8 cellular contexts compared by ENCODE assay signal in the genomic region with DNA sequence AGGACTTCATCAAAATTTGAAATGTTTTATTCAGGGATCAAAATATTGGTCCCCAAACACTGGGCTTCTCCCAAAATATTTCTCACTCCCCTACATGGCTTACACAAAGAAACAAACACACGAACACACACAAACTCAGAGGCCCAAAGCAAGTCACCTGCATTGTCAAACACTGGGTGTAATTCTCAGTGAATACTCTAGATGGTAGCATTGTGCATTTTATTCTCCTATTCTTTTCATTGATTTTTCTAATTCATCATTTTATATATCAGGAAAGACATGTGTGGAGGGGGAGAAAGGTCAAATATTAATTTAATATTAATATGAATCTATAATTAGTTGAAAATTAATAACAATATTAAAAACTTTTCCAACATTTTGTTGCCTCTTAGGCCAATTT.
DNase-seq lines count a peak whose midpoint lies in the region; ATAC-seq, FAIRE-seq and TF ChIP-seq lines count a peak whose summit lies in the region.

No MANE protein-coding gene starts in this region.

- H3K4me1 Mint-ChIP-seq in HFFc6 (ENCODE audit: low read depth), result no peaks in the 10 kb centered on the region
- no peaks in the 10 kb centered on the region for H3K4me1 Mint-ChIP-seq in astrocyte (ENCODE audit: low read depth, unreplicated experiment)

- no peak overlapping the region for H2AFZ ChIP-seq in astrocyte (ENCODE audit: low read depth, low read length)

- TF ChIP-seq CTCF in HFFc6 (IDR thresholded peaks at IDR 0.05) (peak; percentile 74), astrocyte (IDR thresholded peaks at IDR 0.05; ENCODE audit: insufficient read depth, low read depth, low read length) (peak; percentile 45)

- H3K36me3 ChIP-seq in astrocyte (ENCODE audit: insufficient read depth, low read length), result no peaks in the 10 kb centered on the region

- H3K4me3 ChIP-seq in astrocyte (ENCODE audit: insufficient read depth, low read depth, low read length), result no peak overlapping the region

- H3K27me3 Mint-ChIP-seq in HFFc6 (ENCODE audit: insufficient read depth) (no peaks in the 10 kb centered on the region), astrocyte (ENCODE audit: low read depth, unreplicated experiment) (peaks cover 3% of the 10 kb centered on the region)

- H3K27ac ChIP-seq in astrocyte (ENCODE audit: low read depth, low read length), result no peak overlapping the region

- H3K79me2 ChIP-seq in astrocyte (ENCODE audit: insufficient read depth, low read length), result no peaks in the 10 kb centered on the region

- no peaks in the 10 kb centered on the region for H3K27me3 ChIP-seq in astrocyte (ENCODE audit: insufficient read depth, low read length)

- FAIRE-seq in astrocyte (lab: Jason Lieb, UNC), result peak; percentile 76

- H3K9me3 ChIP-seq in astrocyte (ENCODE audit: insufficient read depth, low read depth, low read length), result no peaks in the 10 kb centered on the region

- H3K36me3 Mint-ChIP-seq in HFFc6 (ENCODE audit: low read depth) (no peaks in the 10 kb centered on the region), astrocyte (ENCODE audit: low read depth, unreplicated experiment) (no peaks in the 10 kb centered on the region)

- DNase-seq in EL (peak; percentile 1), HFFc6 (no peak), astrocyte (ENCODE audit: low read depth) (no peak), left kidney (ENCODE audit: low read depth, low spot score) (peak; percentile 16), foreskin melanocyte (no peak), activated gamma-delta T cell (lab: John Stamatoyannopoulos, UW) (no peak)

- ATAC-seq in HG03439 (IDR thresholded peaks at IDR 0.05; ENCODE audit: unreplicated experiment), result no peak
- ATAC-seq in GM18909 (IDR thresholded peaks at IDR 0.05; ENCODE audit: poor library complexity, unreplicated experiment), result no peak

- H4K20me1 ChIP-seq in astrocyte (ENCODE audit: insufficient read depth, low read length), result no peaks in the 10 kb centered on the region

- no peaks in the 10 kb centered on the region for H3K4me1 ChIP-seq in astrocyte (ENCODE audit: insufficient read depth, low read length)

- H3K27ac Mint-ChIP-seq in HFFc6 (no peak overlapping the region), astrocyte (ENCODE audit: unreplicated experiment) (no peak overlapping the region)

- no peak overlapping the region for H3K9ac ChIP-seq in astrocyte (ENCODE audit: low read length)

- no peaks in the 10 kb centered on the region for H3K9me3 Mint-ChIP-seq in HFFc6
- no peaks in the 10 kb centered on the region for H3K9me3 Mint-ChIP-seq in astrocyte (ENCODE audit: unreplicated experiment)

- no peak overlapping the region for H3K4me2 ChIP-seq in astrocyte (ENCODE audit: low read length)

- H3K4me3 Mint-ChIP-seq in HFFc6 (no peak overlapping the region), astrocyte (ENCODE audit: unreplicated experiment) (no peak overlapping the region)

Comparison
In these comparisons a context has a peak if more than half of its experiments do, and no peak if none do; other contexts are left out.
1. DNase-seq: peak in EL (single experiment) and left kidney (single experiment); none in HFFc6 (single experiment), astrocyte (single experiment), foreskin melanocyte (single experiment) and activated gamma-delta T cell (single experiment).